8 cellular contexts compared by ENCODE assay signal in the genomic region with DNA sequence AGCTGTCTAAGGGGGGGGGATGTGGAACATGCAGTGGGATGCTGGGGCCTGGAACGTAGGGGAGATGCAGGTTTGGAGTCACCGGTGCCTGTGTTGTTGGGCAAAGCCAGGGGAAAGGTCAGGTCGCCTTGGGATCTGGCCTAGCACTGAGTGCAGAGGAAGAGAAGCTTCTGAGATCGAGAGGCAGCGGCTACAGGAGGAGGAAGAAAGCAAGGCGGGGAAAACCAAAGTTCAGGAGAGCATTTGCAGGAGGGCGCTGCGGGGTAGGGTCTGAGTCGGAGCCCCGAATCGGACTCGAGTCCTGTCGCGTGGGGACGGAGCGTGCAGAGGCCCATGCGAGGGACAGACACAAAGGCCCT. TPM values are rescaled to one million over a fixed set of nuclear protein-coding genes. Genes with fewer than 3 reads are reported as not detected.
DNase-seq lines count a peak whose midpoint lies in the region; ATAC-seq and TF ChIP-seq lines count a peak whose summit lies in the region.

No MANE protein-coding gene starts in this region.

- H3K4me3 Mint-ChIP-seq in activated B cell treated with CpG ODN at 0.5 μM for 24 hours: peak overlapping the region; percentile 84

- no peaks in the 10 kb centered on the region for H3K27me3 ChIP-seq in SK-N-SH (ENCODE audit: insufficient read depth)
- peaks cover 6% of the 10 kb centered on the region for H3K27me3 ChIP-seq in iPS-15b (ENCODE audit: control insufficient read depth, insufficient read depth, low read length)
- H3K27me3 ChIP-seq in stomach smooth muscle (ENCODE audit: control insufficient read depth in 1 of 2, insufficient read depth in 2 of 2, low read length in 2 of 2): no peaks in the 10 kb centered on the region

- intact Hi-C loops in activated B cell treated with CpG ODN at 0.5 μM for 24 hours (cut with micrococcal nuclease): loop anchor here (2.0 kb wide), 1 partner anchor 556 kb away; no protein-coding TSS in a partner anchor

- no peak for TF ChIP-seq RAD21 in SK-N-SH (IDR thresholded peaks at IDR 0.05; ENCODE audit: low read length)

- DNase-seq in SK-N-SH: peak; percentile 32
- no peak for DNase-seq in activated B cell treated with CpG ODN at 0.5 μM for 24 hours
- DNase-seq in AML-193 (lab: John Stamatoyannopoulos, UW): no peak

- TF ChIP-seq CTCF in SK-N-SH (IDR thresholded peaks at IDR 0.05) (no peak), activated B cell treated with CpG ODN at 0.5 μM for 24 hours (IDR thresholded peaks at IDR 0.05) (no peak)

- peak overlapping the region; percentile 72 for H3K27ac Mint-ChIP-seq in activated B cell treated with CpG ODN at 0.5 μM for 24 hours

- no peaks in the 10 kb centered on the region for H3K36me3 Mint-ChIP-seq in activated B cell treated with CpG ODN at 0.5 μM for 24 hours (ENCODE audit: low read depth)

- peaks cover 3% of the 10 kb centered on the region for H3F3A ChIP-seq in SK-N-SH (replicated peaks; ENCODE audit: insufficient read depth)

- 58% methylated on average over 17 of the region's 17 CpGs for WGBS in SK-N-SH (ENCODE audit: low lambda C conversion rate)

- H3K4me1 Mint-ChIP-seq in activated B cell treated with CpG ODN at 0.5 μM for 24 hours: peaks cover 63% of the 10 kb centered on the region

- peak overlapping the region; percentile 83 for H3K4me2 ChIP-seq in SK-N-SH

- H3K36me3 ChIP-seq in SK-N-SH (replicated peaks in 1 of 2; ENCODE audit: control insufficient read depth in 1 of 2, insufficient read depth in 2 of 2, low read length in 1 of 2) (no peaks in the 10 kb centered on the region), iPS-15b (ENCODE audit: control insufficient read depth, insufficient read depth, low read length) (peaks cover 2% of the 10 kb centered on the region), stomach smooth muscle (ENCODE audit: control insufficient read depth in 2 of 2, insufficient read depth in 2 of 2, low read length in 2 of 2) (no peaks in the 10 kb centered on the region)

- H3K27me3 Mint-ChIP-seq in activated B cell treated with CpG ODN at 0.5 μM for 24 hours: no peaks in the 10 kb centered on the region

- peaks cover 32% of the 10 kb centered on the region for H4K20me1 ChIP-seq in SK-N-SH (ENCODE audit: insufficient read depth)

- H3K9ac ChIP-seq in SK-N-SH (peak overlapping the region; percentile 94; the same call in 1 of the 2 replicates), iPS-15b (ENCODE audit: low read depth, low read length) (peak overlapping the region; percentile 48), stomach smooth muscle (ENCODE audit: low read length in 2 of 2) (peak overlapping the region; percentile 73 to 76)

- H3K4me1 ChIP-seq in SK-N-SH (ENCODE audit: control insufficient read depth in 1 of 2, insufficient read depth in 2 of 2, low read depth in 1 of 2, low read length in 1 of 2) (peaks cover 9 to 35% of the 10 kb centered on the region in 2 experiments; a peak in 3 of 4 replicates), iPS-15b (ENCODE audit: control insufficient read depth, insufficient read depth, low read length) (peaks cover 33% of the 10 kb centered on the region), stomach smooth muscle (ENCODE audit: control insufficient read depth, insufficient read depth, low read length) (peaks cover 40% of the 10 kb centered on the region)

- H3K9me3 ChIP-seq in SK-N-SH (no peaks in the 10 kb centered on the region), iPS-15b (ENCODE audit: control insufficient read depth, insufficient read depth, low read length) (no peaks in the 10 kb centered on the region), stomach smooth muscle (ENCODE audit: control insufficient read depth in 2 of 2, low read length in 2 of 2) (no peaks in the 10 kb centered on the region)

- peak overlapping the region in 1 of 2 experiments; percentile 80; a peak in 2 of 4 replicates for H3K27ac ChIP-seq in SK-N-SH (ENCODE audit: low read depth in 2 of 2, low read length in 1 of 2)
- peak overlapping the region; percentile 60 for H3K27ac ChIP-seq in stomach smooth muscle (ENCODE audit: low read length)

- no peak for TF ChIP-seq EP300 in SK-N-SH (IDR thresholded peaks at IDR 0.05; ENCODE audit: borderline replicate concordance in 1 of 2, low read depth in 1 of 2, low read length in 1 of 2)

- peaks cover 40% of the 10 kb centered on the region for H3K79me2 ChIP-seq in SK-N-SH (ENCODE audit: insufficient read depth)

- H3K9me3 Mint-ChIP-seq in activated B cell treated with CpG ODN at 0.5 μM for 24 hours: no peaks in the 10 kb centered on the region

- H2AFZ ChIP-seq in SK-N-SH (ENCODE audit: low read depth): peak overlapping the region; percentile 76

- POLR2A ChIA-PET in SK-N-SH (lab: Yijun Ruan, JAX) (no interaction called here), activated B cell treated with CpG ODN at 0.5 μM for 24 hours (lab: Charles Lee) (interaction anchor here (0.6 to 3.5 kb wide), 4 partner anchors 21 to 166 kb away, joined by 3 to 47 read pairs (median 4); no protein-coding TSS in a partner anchor)

- CTCF ChIA-PET in SK-N-SH (lab: Yijun Ruan, JAX) (interaction anchor here (1.4 to 3.4 kb wide), 4 partner anchors 16 to 203 kb away, joined by 4 to 16 read pairs (median 10); no protein-coding TSS in a partner anchor), activated B cell treated with CpG ODN at 0.5 μM for 24 hours (lab: Charles Lee) (interaction anchor here (1.7 to 4.0 kb wide), 7 partner anchors 9 to 203 kb away, joined by 6 to 68 read pairs (median 44); a partner anchor contains a TSS)

- H3K4me3 ChIP-seq in SK-N-SH (ENCODE audit: low read depth in 2 of 2, low read length in 1 of 2) (peak overlapping the region; percentile 94 to 97), iPS-15b (ENCODE audit: low read depth, low read length) (peak overlapping the region; percentile 79), stomach smooth muscle (ENCODE audit: low read length in 2 of 2) (peak overlapping the region; percentile 68 to 84)

- ATAC-seq in SK-N-SH treated with all-trans-retinoic acid at 6 μM for 48 hours (no peak; the same call in 2 of the 3 replicates), activated B cell treated with CpG ODN at 0.5 μM for 24 hours (ENCODE audit: low read depth) (no peak), GM19467 (IDR thresholded peaks at IDR 0.05; ENCODE audit: unreplicated experiment) (no peak), GM18858 (IDR thresholded peaks at IDR 0.05; ENCODE audit: unreplicated experiment) (no peak)

- H3K9me2 ChIP-seq in SK-N-SH: no peaks in the 10 kb centered on the region

TF ChIP-seq in SK-N-SH, 30 proteins besides CTCF, POLR2A, EP300 and RAD21 (continues in another document):
- TF ChIP-seq YY1 (IDR thresholded peaks at IDR 0.05; ENCODE audit: low read depth) (no peak), RXRA (IDR thresholded peaks at IDR 0.05; ENCODE audit: borderline replicate concordance, low read depth) (no peak), ELF1 (IDR thresholded peaks at IDR 0.05) (no peak), TAF1 (IDR thresholded peaks at IDR 0.05; ENCODE audit: borderline replicate concordance, low read depth, low read length) (no peak), JUND (IDR thresholded peaks at IDR 0.05) (no peak), TCF12 (IDR thresholded peaks at IDR 0.05) (no peak), RCOR1 (IDR thresholded peaks at IDR 0.05; ENCODE audit: low read length) (no peak), MEF2A (IDR thresholded peaks at IDR 0.05; ENCODE audit: borderline replicate concordance, low read depth) (no peak)
- TF ChIP-seq, protein P1, sequence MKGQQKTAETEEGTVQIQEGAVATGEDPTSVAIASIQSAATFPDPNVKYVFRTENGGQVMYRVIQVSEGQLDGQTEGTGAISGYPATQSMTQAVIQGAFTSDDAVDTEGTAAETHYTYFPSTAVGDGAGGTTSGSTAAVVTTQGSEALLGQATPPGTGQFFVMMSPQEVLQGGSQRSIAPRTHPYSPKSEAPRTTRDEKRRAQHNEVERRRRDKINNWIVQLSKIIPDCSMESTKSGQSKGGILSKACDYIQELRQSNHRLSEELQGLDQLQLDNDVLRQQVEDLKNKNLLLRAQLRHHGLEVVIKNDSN (IDR thresholded peaks at IDR 0.05; ENCODE audit: borderline replicate concordance, low read depth): no peak
- TF ChIP-seq, protein P2, sequence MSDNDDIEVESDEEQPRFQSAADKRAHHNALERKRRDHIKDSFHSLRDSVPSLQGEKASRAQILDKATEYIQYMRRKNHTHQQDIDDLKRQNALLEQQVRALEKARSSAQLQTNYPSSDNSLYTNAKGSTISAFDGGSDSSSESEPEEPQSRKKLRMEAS (IDR thresholded peaks at IDR 0.05; ENCODE audit: low read depth): no peak

TF ChIP-seq in SK-N-SH treated with all-trans-retinoic acid at 6 μM for 48 hours, 23 proteins besides CTCF, POLR2A, EP300 and RAD21 (continues in another document):
- TF ChIP-seq, protein P3, sequence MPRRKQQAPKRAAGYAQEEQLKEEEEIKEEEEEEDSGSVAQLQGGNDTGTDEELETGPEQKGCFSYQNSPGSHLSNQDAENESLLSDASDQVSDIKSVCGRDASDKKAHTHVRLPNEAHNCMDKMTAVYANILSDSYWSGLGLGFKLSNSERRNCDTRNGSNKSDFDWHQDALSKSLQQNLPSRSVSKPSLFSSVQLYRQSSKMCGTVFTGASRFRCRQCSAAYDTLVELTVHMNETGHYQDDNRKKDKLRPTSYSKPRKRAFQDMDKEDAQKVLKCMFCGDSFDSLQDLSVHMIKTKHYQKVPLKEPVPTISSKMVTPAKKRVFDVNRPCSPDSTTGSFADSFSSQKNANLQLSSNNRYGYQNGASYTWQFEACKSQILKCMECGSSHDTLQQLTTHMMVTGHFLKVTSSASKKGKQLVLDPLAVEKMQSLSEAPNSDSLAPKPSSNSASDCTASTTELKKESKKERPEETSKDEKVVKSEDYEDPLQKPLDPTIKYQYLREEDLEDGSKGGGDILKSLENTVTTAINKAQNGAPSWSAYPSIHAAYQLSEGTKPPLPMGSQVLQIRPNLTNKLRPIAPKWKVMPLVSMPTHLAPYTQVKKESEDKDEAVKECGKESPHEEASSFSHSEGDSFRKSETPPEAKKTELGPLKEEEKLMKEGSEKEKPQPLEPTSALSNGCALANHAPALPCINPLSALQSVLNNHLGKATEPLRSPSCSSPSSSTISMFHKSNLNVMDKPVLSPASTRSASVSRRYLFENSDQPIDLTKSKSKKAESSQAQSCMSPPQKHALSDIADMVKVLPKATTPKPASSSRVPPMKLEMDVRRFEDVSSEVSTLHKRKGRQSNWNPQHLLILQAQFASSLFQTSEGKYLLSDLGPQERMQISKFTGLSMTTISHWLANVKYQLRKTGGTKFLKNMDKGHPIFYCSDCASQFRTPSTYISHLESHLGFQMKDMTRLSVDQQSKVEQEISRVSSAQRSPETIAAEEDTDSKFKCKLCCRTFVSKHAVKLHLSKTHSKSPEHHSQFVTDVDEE (CRISPR knock-in tag; IDR thresholded peaks at IDR 0.05): no peak
- TF ChIP-seq ZNF70 (CRISPR knock-in tag; IDR thresholded peaks at IDR 0.05) (no peak), ZFP3 (CRISPR knock-in tag; IDR thresholded peaks at IDR 0.05) (no peak), CSDC2 (CRISPR knock-in tag; IDR thresholded peaks at IDR 0.05) (no peak), TOX (CRISPR knock-in tag; IDR thresholded peaks at IDR 0.05; ENCODE audit: borderline replicate concordance) (no peak), GLIS3 (CRISPR knock-in tag; IDR thresholded peaks at IDR 0.05) (no peak), RARB (CRISPR knock-in tag; IDR thresholded peaks at IDR 0.05) (no peak)

RNA-seq across cellular contexts. Expression of a gene that starts 1.0 kb away (rescaled TPM):
- polyA plus RNA-seq in SK-N-SH (2012; rRNA removed): 81.4 and 81.9 TPM in 2 replicates
- 25.9 and 40.7 TPM in 2 replicates for polyA plus RNA-seq in SK-N-SH (2012; cell fraction: cytosol; rRNA removed)
- 413 and 515 TPM in 2 replicates for polyA plus RNA-seq in SK-N-SH (2012; cell fraction: nucleus; rRNA removed)
- 61.1 and 61.8 TPM in 2 replicates for total RNA-seq in activated B cell treated with CpG ODN at 0.5 μM for 24 hours
